20 cellular contexts compared by ENCODE assay signal in the genomic region with DNA sequence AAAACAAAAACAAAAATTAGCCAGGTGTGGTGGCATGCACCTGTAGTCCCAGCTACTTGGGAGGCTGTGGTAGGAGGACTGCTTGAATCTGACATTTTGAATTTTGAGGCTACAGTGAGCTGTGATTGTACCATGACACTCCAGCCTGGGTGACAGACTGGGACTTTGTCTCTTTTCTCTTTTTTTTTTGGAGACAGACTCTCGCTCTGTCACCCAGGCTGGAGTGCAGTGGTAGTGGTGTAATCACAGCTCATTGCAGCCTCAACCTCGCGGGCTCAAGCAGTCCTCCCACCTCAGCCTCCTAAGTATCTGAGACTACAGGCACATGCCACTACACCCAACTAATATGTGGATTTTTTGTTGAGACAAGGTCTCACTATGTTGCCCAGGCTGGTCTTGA. TPM values are rescaled to one million over a fixed set of nuclear protein-coding genes. Genes with fewer than 3 reads are reported as not detected.
DNase-seq lines count a peak whose midpoint lies in the region; ATAC-seq and TF ChIP-seq lines count a peak whose summit lies in the region.
"Had no signal": no experiment of that assay in that cellular context is flagged by ENCODE, and none has a peak within 500 bp of the region (broad histone marks: within the 10 kb centered on the region; RNA-seq: fewer than 3 reads in every experiment).

No MANE protein-coding gene starts in this region.

- H3K4me3 ChIP-seq in CD4-positive, CD25-positive, alpha-beta regulatory T cell (ENCODE audit: low read depth, low read length) = no peak overlapping the region
- no peak overlapping the region for H3K4me3 ChIP-seq in left ventricle myocardium inferior
- H3K4me3 ChIP-seq: BLaER1 treated with 17β-estradiol and CSF1 and Interleukin-3, amounts not matched to agents 10 nM and 100 nM; Peyer's patch had no signal

- no peaks in the 10 kb centered on the region for H3K9me3 ChIP-seq in CD4-positive, CD25-positive, alpha-beta regulatory T cell (ENCODE audit: control insufficient read depth in 2 of 2, low read length in 2 of 2)
- H3K9me3 ChIP-seq in left ventricle myocardium inferior (replicated peaks) = no peaks in the 10 kb centered on the region
- H3K9me3 ChIP-seq: BLaER1 treated with 17β-estradiol and CSF1 and Interleukin-3, amounts not matched to agents 10 nM and 100 nM; Peyer's patch had no signal

- no peaks in the 10 kb centered on the region for H3K27me3 ChIP-seq in CD4-positive, CD25-positive, alpha-beta regulatory T cell (ENCODE audit: control insufficient read depth, insufficient read depth, low read length)
- H3K27me3 ChIP-seq in left ventricle myocardium inferior (ENCODE audit: low read depth) = no peaks in the 10 kb centered on the region
- H3K27me3 ChIP-seq: BLaER1 treated with 17β-estradiol and CSF1 and Interleukin-3, amounts not matched to agents 10 nM and 100 nM; Peyer's patch had no signal

- H3K27me3 Mint-ChIP-seq in activated CD4-positive, alpha-beta T cell treated with anti-CD3 and anti-CD28 coated beads for 36 hours = no peaks in the 10 kb centered on the region
- no peaks in the 10 kb centered on the region for H3K27me3 Mint-ChIP-seq in CD4-positive, CD25-positive, alpha-beta regulatory T cell
- H3K27me3 Mint-ChIP-seq in activated T-helper 17 cell treated with anti-CD3 and anti-CD28 coated beads, Interleukin-2, amount 50 U/mL, for 72 hours = no peaks in the 10 kb centered on the region
- no peaks in the 10 kb centered on the region for H3K27me3 Mint-ChIP-seq in naive thymus-derived CD8-positive, alpha-beta T cell
- H3K27me3 Mint-ChIP-seq in glutamatergic neuron (ENCODE audit: unreplicated experiment) = no peaks in the 10 kb centered on the region
- H3K27me3 Mint-ChIP-seq: IgD-negative memory B cell had no signal

- no peak for DNase-seq in activated CD4-positive, alpha-beta T cell treated with anti-CD3 and anti-CD28 coated beads for 36 hours
- DNase-seq in activated CD4-positive, alpha-beta T cell treated with anti-CD3 and anti-CD28 coated beads, Interleukin-2, amount 50 U/mL, for 48 hours = no peak
- no peak for DNase-seq in CD4-positive, CD25-positive, alpha-beta regulatory T cell
- DNase-seq in naive thymus-derived CD8-positive, alpha-beta T cell = no peak
- DNase-seq in left ventricle myocardium inferior (no peak), medulla oblongata (ENCODE audit: extremely low spot score) (no peak), glutamatergic neuron (no peak)
- DNase-seq: Calu3, DND-41, GF-D8, NCI-H187 treated with DMSO at 0.1 percent for 48 hours, NCI-H2171, NCI-H446 treated with DMSO at 0.1 percent for 48 hours, NCI-H774, Peyer's patch, Right ventricle myocardium superior had no signal

- peaks cover 2% of the 10 kb centered on the region for H3K9me3 Mint-ChIP-seq in activated CD4-positive, alpha-beta T cell treated with anti-CD3 and anti-CD28 coated beads for 36 hours (ENCODE audit: low read depth)
- peaks cover 0 to 2% (median 0%) of the 10 kb centered on the region in 7 donors for H3K9me3 Mint-ChIP-seq in CD4-positive, CD25-positive, alpha-beta regulatory T cell
- H3K9me3 Mint-ChIP-seq in activated T-helper 17 cell treated with anti-CD3 and anti-CD28 coated beads, Interleukin-2, amount 50 U/mL, for 72 hours = no peaks in the 10 kb centered on the region
- H3K9me3 Mint-ChIP-seq in naive thymus-derived CD8-positive, alpha-beta T cell = no peaks in the 10 kb centered on the region
- H3K9me3 Mint-ChIP-seq in glutamatergic neuron (ENCODE audit: unreplicated experiment) = peaks cover 4% of the 10 kb centered on the region
- H3K9me3 Mint-ChIP-seq: IgD-negative memory B cell had no signal

- CTCF ChIA-PET in activated CD4-positive, alpha-beta T cell treated with anti-CD3 and anti-CD28 coated beads for 36 hours (lab: Charles Lee) = no interaction called here

- POLR2A ChIA-PET in activated CD4-positive, alpha-beta T cell treated with anti-CD3 and anti-CD28 coated beads for 36 hours (lab: Charles Lee) = no interaction called here
- POLR2A ChIA-PET in naive thymus-derived CD8-positive, alpha-beta T cell (lab: Charles Lee) = interaction anchor here (1.3 kb wide), 1 partner anchor 11 kb away, joined by 4 read pairs; no protein-coding TSS in a partner anchor

- TF ChIP-seq CTCF in left ventricle myocardium inferior (IDR thresholded peaks at IDR 0.05; ENCODE audit: borderline replicate concordance) (no peak), glutamatergic neuron (IDR thresholded peaks at IDR 0.05; ENCODE audit: partially characterized antibody, unreplicated experiment) (no peak)

- H3K4me1 ChIP-seq in CD4-positive, CD25-positive, alpha-beta regulatory T cell (ENCODE audit: control insufficient read depth, insufficient read depth, low read length, poor library complexity, severe bottlenecking) = peaks cover 70% of the 10 kb centered on the region
- peaks cover 18% of the 10 kb centered on the region for H3K4me1 ChIP-seq in left ventricle myocardium inferior

- H3K27ac ChIP-seq in CD4-positive, CD25-positive, alpha-beta regulatory T cell (ENCODE audit: insufficient read depth, low read length, poor library complexity, severe bottlenecking) = peak overlapping the region; percentile 53
- no peak overlapping the region for H3K27ac ChIP-seq in left ventricle myocardium inferior (replicated peaks)
- H3K27ac ChIP-seq: 22Rv1 had no signal

- H3K36me3 Mint-ChIP-seq in activated CD4-positive, alpha-beta T cell treated with anti-CD3 and anti-CD28 coated beads for 36 hours (ENCODE audit: low read depth) = peaks cover 25% of the 10 kb centered on the region
- H3K36me3 Mint-ChIP-seq in CD4-positive, CD25-positive, alpha-beta regulatory T cell = peaks cover 32% of the 10 kb centered on the region
- H3K36me3 Mint-ChIP-seq in activated T-helper 17 cell treated with anti-CD3 and anti-CD28 coated beads, Interleukin-2, amount 50 U/mL, for 72 hours (ENCODE audit: low read depth) = peaks cover 35% of the 10 kb centered on the region
- peaks cover 6 to 23% (median 6%) of the 10 kb centered on the region in 3 donors for H3K36me3 Mint-ChIP-seq in naive thymus-derived CD8-positive, alpha-beta T cell
- no peaks in the 10 kb centered on the region for H3K36me3 Mint-ChIP-seq in glutamatergic neuron (ENCODE audit: unreplicated experiment)
- H3K36me3 Mint-ChIP-seq: IgD-negative memory B cell had no signal

- H3K36me3 ChIP-seq in CD4-positive, CD25-positive, alpha-beta regulatory T cell (ENCODE audit: control insufficient read depth, insufficient read depth, low read length) = peaks cover 13% of the 10 kb centered on the region
- no peaks in the 10 kb centered on the region for H3K36me3 ChIP-seq in left ventricle myocardium inferior
- H3K36me3 ChIP-seq: Peyer's patch had no signal

- H3K4me1 Mint-ChIP-seq in activated CD4-positive, alpha-beta T cell treated with anti-CD3 and anti-CD28 coated beads for 36 hours = peaks cover 75% of the 10 kb centered on the region
- H3K4me1 Mint-ChIP-seq in CD4-positive, CD25-positive, alpha-beta regulatory T cell = peaks cover 36 to 90% (median 75%) of the 10 kb centered on the region in 4 donors
- peaks cover 49% of the 10 kb centered on the region for H3K4me1 Mint-ChIP-seq in activated T-helper 17 cell treated with anti-CD3 and anti-CD28 coated beads, Interleukin-2, amount 50 U/mL, for 72 hours
- peaks cover 50 to 93% (median 87%) of the 10 kb centered on the region in 4 donors for H3K4me1 Mint-ChIP-seq in naive thymus-derived CD8-positive, alpha-beta T cell
- H3K4me1 Mint-ChIP-seq in glutamatergic neuron (ENCODE audit: low read depth, unreplicated experiment) = peaks cover 25% of the 10 kb centered on the region

- H3K27ac Mint-ChIP-seq in activated CD4-positive, alpha-beta T cell treated with anti-CD3 and anti-CD28 coated beads for 36 hours = peak overlapping the region; percentile 75
- H3K27ac Mint-ChIP-seq in CD4-positive, CD25-positive, alpha-beta regulatory T cell = peak overlapping the region; percentile 77 to 86 (median 84)
- peak overlapping the region; percentile 78 for H3K27ac Mint-ChIP-seq in activated T-helper 17 cell treated with anti-CD3 and anti-CD28 coated beads, Interleukin-2, amount 50 U/mL, for 72 hours
- peak overlapping the region; percentile 53 to 99 (median 81) for H3K27ac Mint-ChIP-seq in naive thymus-derived CD8-positive, alpha-beta T cell
- no peak overlapping the region for H3K27ac Mint-ChIP-seq in glutamatergic neuron (ENCODE audit: unreplicated experiment)

- intact Hi-C loops in activated CD4-positive, alpha-beta T cell treated with anti-CD3 and anti-CD28 coated beads for 36 hours (cut with DNase I, micrococcal nuclease) = no loop called here
- intact Hi-C loops in left ventricle myocardium inferior (cut with micrococcal nuclease) = no loop called here

- H3K4me3 Mint-ChIP-seq in activated CD4-positive, alpha-beta T cell treated with anti-CD3 and anti-CD28 coated beads for 36 hours = no peak overlapping the region
- H3K4me3 Mint-ChIP-seq in CD4-positive, CD25-positive, alpha-beta regulatory T cell = peak overlapping the region in 2 of 4 donors; percentile 33 to 58
- H3K4me3 Mint-ChIP-seq in activated T-helper 17 cell treated with anti-CD3 and anti-CD28 coated beads, Interleukin-2, amount 50 U/mL, for 72 hours = peak overlapping the region; percentile 41
- H3K4me3 Mint-ChIP-seq in naive thymus-derived CD8-positive, alpha-beta T cell = peak overlapping the region in 3 of 10 donors; percentile 47 to 69 (median 55)
- H3K4me3 Mint-ChIP-seq in glutamatergic neuron (ENCODE audit: unreplicated experiment) = no peak overlapping the region

- no peak for ATAC-seq in activated CD4-positive, alpha-beta T cell treated with anti-CD3 and anti-CD28 coated beads for 36 hours
- ATAC-seq in CD4-positive, CD25-positive, alpha-beta regulatory T cell (ENCODE audit: low read depth in 2 of 2) = no peak
- ATAC-seq in activated T-helper 17 cell treated with anti-CD3 and anti-CD28 coated beads, Interleukin-2, amount 50 U/mL, for 72 hours (replicated peaks) = no peak
- no peak for ATAC-seq in naive thymus-derived CD8-positive, alpha-beta T cell

RNA-seq across cellular contexts. Expression of a gene that starts 35.6 kb away (rescaled TPM):
- 100 to 1,000 TPM; 122 to 181 TPM for total RNA-seq in activated CD4-positive, alpha-beta T cell treated with anti-CD3 and anti-CD28 coated beads for 36 hours
- 301 TPM for total RNA-seq in CD4-positive, CD25-positive, alpha-beta regulatory T cell
- 100 to 1,000 TPM in 1 of 4 donors, 10 to 100 TPM in 3; 69.6 to 104 (median 82.8) TPM for polyA plus RNA-seq in CD4-positive, CD25-positive, alpha-beta regulatory T cell
- 100 to 1,000 TPM; 131 to 154 TPM for total RNA-seq in activated T-helper 17 cell treated with anti-CD3 and anti-CD28 coated beads, Interleukin-2, amount 50 U/mL, for 72 hours
- 100 to 1,000 TPM; 269 to 279 TPM for total RNA-seq in naive thymus-derived CD8-positive, alpha-beta T cell
- 10 to 100 TPM; 85.8 to 96.1 (median 94.2) TPM for polyA plus RNA-seq in naive thymus-derived CD8-positive, alpha-beta T cell
- total RNA-seq in left ventricle myocardium inferior (7.1 TPM), glutamatergic neuron (ENCODE audit: unreplicated experiment) (12.0 TPM)
